Comparison of ENCODE assay signal across 1 cellular context in genomic region chr12:59134750-59135149, GRCh38.
TF ChIP-seq lines count a peak whose summit lies in the region.

No MANE protein-coding gene starts in this region.

TF ChIP-seq in HepG2, 621 proteins besides CTCF, POLR2A, EP300 and RAD21 (continued from another document):
- TF ChIP-seq TBX3 (IDR thresholded peaks at IDR 0.05; ENCODE audit: borderline replicate concordance) (no peak), ETV6 (CRISPR knock-in tag; conservative IDR thresholded peaks at IDR 0.05) (no peak)
